In genomic region chr5:98961665-98962344, GRCh38 we compare ENCODE assay signal across 1 cellular context.
TF ChIP-seq lines count a peak whose summit lies in the region.

No MANE protein-coding gene starts in this region.

TF ChIP-seq in GM12878, 131 proteins besides CTCF, POLR2A, EP300 and RAD21 (continued from another document):
- TF ChIP-seq PKNOX1 (IDR thresholded peaks at IDR 0.05) (peak; percentile 47; the same call in 1 of the 2 replicates), ZBED1 (IDR thresholded peaks at IDR 0.05; ENCODE audit: borderline replicate concordance) (no peak), KLF5 (IDR thresholded peaks at IDR 0.05; ENCODE audit: partially characterized antibody) (no peak), CHD2 (IDR thresholded peaks at IDR 0.05; ENCODE audit: borderline replicate concordance, low read depth, low read length) (no peak), ATF2 (IDR thresholded peaks at IDR 0.05; ENCODE audit: low read length) (no peak), SPI1 (IDR thresholded peaks at IDR 0.05; ENCODE audit: borderline replicate concordance, insufficient read depth, low read depth, low read length) (peak; percentile 52; the same call in 1 of the 2 replicates), ZBTB11 (CRISPR knock-in tag; IDR thresholded peaks at IDR 0.05) (no peak), ATF3 (IDR thresholded peaks at IDR 0.05; ENCODE audit: borderline replicate concordance, extremely low read depth, low read depth, low read length) (no peak), MTA2 (IDR thresholded peaks at IDR 0.05; ENCODE audit: low read depth) (peak; percentile 29; the same call in 1 of the 2 replicates), GABPA (IDR thresholded peaks at IDR 0.05; ENCODE audit: low read depth) (no peak), YY1 (IDR thresholded peaks at IDR 0.05; ENCODE audit: low read depth, low read length) (no peak)
